Comparison of ENCODE assay signal across 20 cellular contexts in the genomic region with DNA sequence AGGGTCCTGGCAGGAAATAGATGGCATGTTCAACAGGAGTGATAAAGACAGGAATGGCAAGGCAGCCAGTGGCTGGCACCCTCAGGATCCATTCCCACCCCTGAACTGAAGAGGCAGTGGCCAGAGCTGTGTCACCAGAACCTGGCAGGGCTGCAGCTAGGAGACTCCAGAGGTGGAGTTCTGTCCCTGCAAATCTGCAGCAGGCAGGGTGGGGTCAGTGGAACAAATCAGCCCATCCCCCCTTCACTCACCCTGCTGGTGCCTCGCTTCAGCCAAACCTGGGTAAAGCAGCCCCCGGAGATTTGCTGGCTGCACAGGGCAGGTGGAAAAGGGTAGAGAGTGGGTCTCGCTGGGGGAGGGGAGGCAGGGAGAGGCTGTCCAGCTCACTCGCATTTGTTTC. TPM values are rescaled to one million over a fixed set of nuclear protein-coding genes. Genes with fewer than 3 reads are reported as not detected.
A peak's percentile ranks its signal among the peaks of the same experiment; 100 is the strongest.
DNase-seq lines count a peak whose midpoint lies in the region; FAIRE-seq and TF ChIP-seq lines count a peak whose summit lies in the region.
"Had no signal": no experiment of that assay in that cellular context is flagged by ENCODE, and none has a peak within 500 bp of the region (broad histone marks: within the 10 kb centered on the region; RNA-seq: fewer than 3 reads in every experiment).

No MANE protein-coding gene starts in this region.

- POLR2A ChIA-PET in PC-9 (lab: Charles Lee; ENCODE audit: unreplicated experiment) = no interaction called here

- no TSS peak for BruUV-seq in PC-9 (replicated peaks; lab: Mats Ljungman, UMichigan)

- H3K4me3 ChIP-seq in neural progenitor cell (no peak overlapping the region), PC-9 (no peak overlapping the region)
- H3K4me3 ChIP-seq: body of pancreas, colonic mucosa, upper lobe of right lung had no signal

- no peaks in the 10 kb centered on the region for H3K9me3 ChIP-seq in neural progenitor cell (ENCODE audit: low read depth)
- peaks cover 7% of the 10 kb centered on the region for H3K9me3 ChIP-seq in PC-9 (ENCODE audit: insufficient read depth, low read depth)
- H3K9me3 ChIP-seq: body of pancreas, colonic mucosa, upper lobe of right lung had no signal

- TF ChIP-seq CTCF in CD14-positive monocyte (IDR thresholded peaks at IDR 0.05) (no peak), neural progenitor cell (IDR thresholded peaks at IDR 0.05) (no peak), PC-9 (conservative IDR thresholded peaks at IDR 0.05) (no peak)

- FAIRE-seq in GM12892 (lab: Jason Lieb, UNC) = peak; percentile 21
- FAIRE-seq: endothelial cell of umbilical vein had no signal

- H3K27ac Mint-ChIP-seq in CD14-positive monocyte (peak overlapping the region in 5 of 7 donors; percentile 27 to 83 (median 73)), neural progenitor cell (no peak overlapping the region)
- H3K27ac Mint-ChIP-seq: activated naive CD4-positive, alpha-beta T cell treated with anti-CD3 and anti-CD28 coated beads, Interleukin-2, amount 50 U/mL, for 72 hours had no signal

- H3F3A ChIP-seq in neural progenitor cell (ENCODE audit: low read depth) = no peaks in the 10 kb centered on the region
- peaks cover 7% of the 10 kb centered on the region; the same call in 1 of the 2 replicates for H3F3A ChIP-seq in PC-9 (ENCODE audit: insufficient read depth, low read depth)

- peaks cover 26 to 38% of the 10 kb centered on the region in 2 donors for H3K36me3 Mint-ChIP-seq in CD14-positive monocyte
- H3K36me3 Mint-ChIP-seq in neural progenitor cell = no peaks in the 10 kb centered on the region

- CTCF ChIA-PET in PC-9 (lab: Charles Lee) = no interaction called here

- no peaks in the 10 kb centered on the region for H4K20me1 ChIP-seq in neural progenitor cell (ENCODE audit: low read depth)
- no peaks in the 10 kb centered on the region for H4K20me1 ChIP-seq in PC-9 (ENCODE audit: insufficient read depth)

- H3K27me3 ChIP-seq in neural progenitor cell (no peaks in the 10 kb centered on the region), PC-9 (ENCODE audit: insufficient read depth, low read depth) (no peaks in the 10 kb centered on the region)
- H3K27me3 ChIP-seq: body of pancreas, colonic mucosa, upper lobe of right lung had no signal

- DNase-seq in CD14-positive monocyte (ENCODE audit: low spot score) (no peak), GM12892 (ENCODE audit: insufficient read length) (no peak), neural progenitor cell (ENCODE audit: low spot score) (no peak), PC-9 (no peak), SHP77 treated with DMSO at 0.1 percent for 48 hours (lab: John Stamatoyannopoulos, UW) (no peak), C1 segment of cervical spinal cord (lab: John Stamatoyannopoulos, UW) (no peak)
- DNase-seq in activated CD8-positive, alpha-beta memory T cell treated with anti-CD3 and anti-CD28 coated beads, Interleukin-2, amount 50 U/mL, for 48 hours = peak; percentile 26
- DNase-seq: activated CD4-positive, alpha-beta T cell treated with anti-CD3 and anti-CD28 coated beads for 1 hour; body of pancreas; colonic mucosa; foreskin keratinocyte; hypothalamus; midbrain; NCI-H1105 treated with DMSO at 0.1 percent for 48 hours; NCI-H69; SK-N-SH; stimulated activated naive CD8-positive, alpha-beta T cell treated with anti-CD3 and anti-CD28 coated beads, Interleukin-15, Interleukin-2, amounts not matched to agents 100 U/mL and 50 U/mL, for 24 hours; upper lobe of right lung had no signal

- H3K9me3 Mint-ChIP-seq in CD14-positive monocyte = peaks cover 0 to 9% (median 4%) of the 10 kb centered on the region in 7 donors
- H3K9me3 Mint-ChIP-seq in neural progenitor cell = peaks cover 5% of the 10 kb centered on the region

- H3K36me3 ChIP-seq in neural progenitor cell (no peaks in the 10 kb centered on the region), PC-9 (ENCODE audit: low read depth) (no peaks in the 10 kb centered on the region)
- H3K36me3 ChIP-seq: colonic mucosa, upper lobe of right lung had no signal

- no peak; the same call in 1 of the 2 replicates for TF ChIP-seq POLR2A in GM12892 (IDR thresholded peaks at IDR 0.05; ENCODE audit: low read depth, low read length)

- H3K27ac ChIP-seq in neural progenitor cell (no peak overlapping the region), PC-9 (no peak overlapping the region)
- H3K27ac ChIP-seq: body of pancreas, colonic mucosa, foreskin keratinocyte, upper lobe of right lung had no signal

- no peak overlapping the region for H3K9ac ChIP-seq in neural progenitor cell
- H3K9ac ChIP-seq: SK-N-SH had no signal

- H3K4me1 ChIP-seq in neural progenitor cell (peaks cover 12% of the 10 kb centered on the region), PC-9 (replicated peaks; ENCODE audit: insufficient read depth) (peaks cover 22% of the 10 kb centered on the region)
- H3K4me1 ChIP-seq: colonic mucosa, foreskin keratinocyte had no signal

- H3K27me3 Mint-ChIP-seq in CD14-positive monocyte (ENCODE audit: low read depth in 3 of 3) (no peaks in the 10 kb centered on the region), neural progenitor cell (ENCODE audit: insufficient read depth, low read depth) (no peaks in the 10 kb centered on the region)

- H3K79me2 ChIP-seq in neural progenitor cell (ENCODE audit: low read depth) = no peaks in the 10 kb centered on the region
- H3K79me2 ChIP-seq in PC-9 (ENCODE audit: low read depth) = no peaks in the 10 kb centered on the region

- H3K4me1 Mint-ChIP-seq in CD14-positive monocyte (peaks cover 26% of the 10 kb centered on the region), neural progenitor cell (no peaks in the 10 kb centered on the region)

- H3K9me2 ChIP-seq in PC-9 (ENCODE audit: insufficient read depth) = no peaks in the 10 kb centered on the region
- H3K9me2 ChIP-seq: SK-N-SH had no signal

- intact Hi-C loops in CD14-positive monocyte (cut with micrococcal nuclease) = no loop called here
- intact Hi-C loops in PC-9 (cut with micrococcal nuclease; ENCODE audit: unreplicated experiment) = no loop called here

- H3K4me3 Mint-ChIP-seq in CD14-positive monocyte (no peak overlapping the region), neural progenitor cell (no peak overlapping the region)

- peak overlapping the region; percentile 23 for H2AFZ ChIP-seq in neural progenitor cell (replicated peaks)
- H2AFZ ChIP-seq in PC-9 = no peak overlapping the region

- H3K4me2 ChIP-seq in neural progenitor cell (no peak overlapping the region), PC-9 (no peak overlapping the region)
- H3K4me2 ChIP-seq: SK-N-SH had no signal

RNA-seq across cellular contexts. Expression of gene INPP5D, which starts 12.7 kb away (rescaled TPM):
- 10 to 100 TPM; 30.6 to 54.8 TPM for polyA plus RNA-seq in CD14-positive monocyte
- 81.6 TPM for polyA plus RNA-seq in GM12892 (2012; ENCODE audit: missing spikeins)
- 2.9 and 4.2 TPM in 2 replicates for total RNA-seq in neural progenitor cell (ENCODE audit: low replicate concordance)
- 0.55 and 0.74 TPM in 2 replicates for total RNA-seq in PC-9 (2021)

RNA-seq across cellular contexts. Expression of gene NEU2, which starts 40.4 kb away (rescaled TPM):
- polyA plus RNA-seq in CD14-positive monocyte = not detected
- not detected for polyA plus RNA-seq in GM12892 (2012; ENCODE audit: missing spikeins)
- not detected in 2 replicates for total RNA-seq in neural progenitor cell (ENCODE audit: low replicate concordance)
- not detected in 2 replicates for total RNA-seq in PC-9 (2021)
- total RNA-seq: activated naive CD4-positive, alpha-beta T cell treated with anti-CD3 and anti-CD28 coated beads, Interleukin-2, amount 50 U/mL, for 72 hours; body of pancreas; colonic mucosa; endothelial cell of umbilical vein; foreskin keratinocyte; upper lobe of right lung had no signal
- polyA plus RNA-seq: endothelial cell of umbilical vein, foreskin keratinocyte, SK-N-SH had no signal

RNA-seq across cellular contexts. Expression of gene NGEF, which starts 59.8 kb away (rescaled TPM):
- not detected for polyA plus RNA-seq in CD14-positive monocyte
- not detected for polyA plus RNA-seq in GM12892 (2012; ENCODE audit: missing spikeins)
- total RNA-seq in neural progenitor cell (ENCODE audit: low replicate concordance) (3.2 and 4.3 TPM in 2 replicates), PC-9 (2021) (52.2 and 55.3 TPM in 2 replicates)
- total RNA-seq: upper lobe of right lung had no signal

Comparison
In these comparisons a context has a peak if more than half of its experiments do, and no peak if none do; other contexts are left out.
1. RNA of gene NGEF, which starts 59.8 kb away (total RNA-seq): 52.2 to 55.3 TPM in PC-9; 3.2 to 4.3 TPM in neural progenitor cell; every median in the first group is over 10 times any median in the second.